Comparison of ENCODE assay signal across 1 cellular context in the genomic region with DNA sequence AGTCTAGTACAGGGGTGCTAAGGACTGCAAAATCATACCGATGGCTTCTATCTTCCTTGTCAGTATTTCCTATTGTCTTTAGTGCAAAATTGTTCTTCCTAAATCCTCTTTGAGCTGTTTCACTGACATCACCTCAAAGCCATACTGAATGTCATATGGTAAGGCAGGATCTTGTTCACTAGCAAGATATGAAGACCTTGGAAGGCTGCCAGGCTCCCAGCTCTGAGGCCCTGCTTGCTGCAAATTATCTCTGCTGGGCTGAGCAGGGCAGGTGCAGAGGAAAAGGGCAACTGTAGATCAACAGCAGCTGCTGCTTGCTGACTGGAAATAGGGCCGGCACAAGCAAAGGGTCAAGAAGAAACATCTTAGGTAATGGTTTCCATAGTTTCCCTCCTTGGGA.
TF ChIP-seq lines count a peak whose summit lies in the region.

No MANE protein-coding gene starts in this region.

TF ChIP-seq in K562, 482 proteins besides CTCF, POLR2A, EP300 and RAD21 (continued from another document):
- TF ChIP-seq CBFA2T3 (IDR thresholded peaks at IDR 0.05) (peak; percentile 89), ATF7 (IDR thresholded peaks at IDR 0.05) (peak; percentile 76), NFIC (IDR thresholded peaks at IDR 0.05) (peak; percentile 95), RFX1 (IDR thresholded peaks at IDR 0.05) (peak; percentile 29; the same call in 1 of the 2 replicates), TCF3 (CRISPR knock-in tag; IDR thresholded peaks at IDR 0.05) (peak; percentile 75), NCOR1 (IDR thresholded peaks at IDR 0.05) (peak; percentile 62; the same call in 1 of the 2 replicates), BHLHE40 (IDR thresholded peaks at IDR 0.05; ENCODE audit: low read length) (peak; percentile 71), GATA2 (CRISPR knock-in tag; IDR thresholded peaks at IDR 0.05) (peak; percentile 34), ZFP1 (CRISPR knock-in tag; IDR thresholded peaks at IDR 0.05) (no peak), NRF1 (conservative IDR thresholded peaks at IDR 0.05 in 1 of 2, IDR thresholded peaks at IDR 0.05 in 1 of 2) (peak; percentile 32 to 45; a peak in 3 of 4 replicates), JUND (IDR thresholded peaks at IDR 0.05; ENCODE audit: borderline replicate concordance, low read depth, low read length) (peak; percentile 41; the same call in 1 of the 2 replicates), JUND (tag; IDR thresholded peaks at IDR 0.05; ENCODE audit: borderline replicate concordance, low read depth, low read length) (peak; percentile 64; the same call in 1 of the 3 replicates), DPF2 (IDR thresholded peaks at IDR 0.05) (peak; percentile 51; the same call in 1 of the 2 replicates), ZNF23 (CRISPR knock-in tag; IDR thresholded peaks at IDR 0.05) (no peak), ZFP36 (IDR thresholded peaks at IDR 0.05; ENCODE audit: low read depth, low read length, partially characterized antibody) (peak; percentile 12), MEIS2 (IDR thresholded peaks at IDR 0.05; ENCODE audit: partially characterized antibody) (peak; percentile 66), KDM5B (IDR thresholded peaks at IDR 0.05; ENCODE audit: insufficient replicate concordance, low read depth, low read length) (no peak), SMAD4 (CRISPR knock-in tag; conservative IDR thresholded peaks at IDR 0.05) (0 out of 2 replicates have a peak, but pooled peaks have one; percentile 41), CBFA2T2 (conservative IDR thresholded peaks at IDR 0.05) (peak; percentile 83), GABPA (tag; conservative IDR thresholded peaks at IDR 0.05; ENCODE audit: low read depth) (no peak), CTBP1 (IDR thresholded peaks at IDR 0.05; ENCODE audit: borderline replicate concordance) (peak; percentile 76; the same call in 1 of the 2 replicates), NR2C2 (CRISPR knock-in tag; IDR thresholded peaks at IDR 0.05) (no peak), NR2C2 (tag; IDR thresholded peaks at IDR 0.05) (peak; percentile 45; the same call in 1 of the 2 replicates), KLF16 (IDR thresholded peaks at IDR 0.05) (peak; percentile 82), MYNN (IDR thresholded peaks at IDR 0.05) (peak; percentile 35; the same call in 1 of the 2 replicates), MYNN (CRISPR knock-in tag; IDR thresholded peaks at IDR 0.05) (no peak), PBX2 (CRISPR knock-in tag; IDR thresholded peaks at IDR 0.05; ENCODE audit: low read depth) (no peak), PBX2 (tag; conservative IDR thresholded peaks at IDR 0.05; ENCODE audit: low read depth) (peak; percentile 47), FOXK2 (conservative IDR thresholded peaks at IDR 0.05 in 1 of 2, IDR thresholded peaks at IDR 0.05 in 1 of 2; ENCODE audit: low read depth in 2 of 2) (0 out of 4 replicates have a peak, but pooled peaks of 1 of the 2 experiments have one; percentile 41), TRIM24 (IDR thresholded peaks at IDR 0.05) (peak in 1 of 2 experiments; percentile 74; a peak in 2 of 4 replicates), WHSC1 (IDR thresholded peaks at IDR 0.05; ENCODE audit: low read length) (no peak), ZNF212 (CRISPR knock-in tag; IDR thresholded peaks at IDR 0.05) (no peak), HSF4 (CRISPR knock-in tag; IDR thresholded peaks at IDR 0.05; ENCODE audit: borderline replicate concordance) (no peak), TAL1 (IDR thresholded peaks at IDR 0.05) (peak; percentile 57), KDM1A (IDR thresholded peaks at IDR 0.05) (peak; percentile 37 to 56; a peak in 2 of 4 replicates), CREBBP (IDR thresholded peaks at IDR 0.05; ENCODE audit: low read depth, low read length) (no peak), EGR1 (conservative IDR thresholded peaks at IDR 0.05) (no peak), TEAD4 (IDR thresholded peaks at IDR 0.05; ENCODE audit: low read length) (peak; percentile 75), TEAD4 (CRISPR knock-in tag; IDR thresholded peaks at IDR 0.05; ENCODE audit: borderline replicate concordance) (no peak), TFAP4 (CRISPR knock-in tag; IDR thresholded peaks at IDR 0.05; ENCODE audit: borderline replicate concordance) (peak; percentile 68; the same call in 1 of the 2 replicates), POLR2AphosphoS5 (IDR thresholded peaks at IDR 0.05; ENCODE audit: control insufficient read depth, insufficient read depth, low read depth, low read length) (peak; percentile 66), SOX6 (IDR thresholded peaks at IDR 0.05) (peak; percentile 80), RNF2 (IDR thresholded peaks at IDR 0.05) (0 out of 2 replicates have a peak, but pooled peaks have one; percentile 24), MCM3 (IDR thresholded peaks at IDR 0.05) (no peak), RCOR1 (IDR thresholded peaks at IDR 0.05; ENCODE audit: borderline replicate concordance in 1 of 2, low read depth in 2 of 2, low read length in 2 of 2) (peak in 1 of 2 experiments; percentile 68; a peak in 2 of 4 replicates), ZFP30 (CRISPR knock-in tag; IDR thresholded peaks at IDR 0.05; ENCODE audit: borderline replicate concordance) (no peak), BDP1 (IDR thresholded peaks at IDR 0.05; ENCODE audit: insufficient read depth, insufficient read length) (no peak), COPS2 (conservative IDR thresholded peaks at IDR 0.05) (no peak)
- TF ChIP-seq, protein P1, sequence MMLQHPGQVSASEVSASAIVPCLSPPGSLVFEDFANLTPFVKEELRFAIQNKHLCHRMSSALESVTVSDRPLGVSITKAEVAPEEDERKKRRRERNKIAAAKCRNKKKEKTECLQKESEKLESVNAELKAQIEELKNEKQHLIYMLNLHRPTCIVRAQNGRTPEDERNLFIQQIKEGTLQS (IDR thresholded peaks at IDR 0.05) = peak; percentile 16; the same call in 1 of the 2 replicates
- TF ChIP-seq, protein P1 (CRISPR knock-in tag; conservative IDR thresholded peaks at IDR 0.05) = no peak
- TF ChIP-seq, protein P2, sequence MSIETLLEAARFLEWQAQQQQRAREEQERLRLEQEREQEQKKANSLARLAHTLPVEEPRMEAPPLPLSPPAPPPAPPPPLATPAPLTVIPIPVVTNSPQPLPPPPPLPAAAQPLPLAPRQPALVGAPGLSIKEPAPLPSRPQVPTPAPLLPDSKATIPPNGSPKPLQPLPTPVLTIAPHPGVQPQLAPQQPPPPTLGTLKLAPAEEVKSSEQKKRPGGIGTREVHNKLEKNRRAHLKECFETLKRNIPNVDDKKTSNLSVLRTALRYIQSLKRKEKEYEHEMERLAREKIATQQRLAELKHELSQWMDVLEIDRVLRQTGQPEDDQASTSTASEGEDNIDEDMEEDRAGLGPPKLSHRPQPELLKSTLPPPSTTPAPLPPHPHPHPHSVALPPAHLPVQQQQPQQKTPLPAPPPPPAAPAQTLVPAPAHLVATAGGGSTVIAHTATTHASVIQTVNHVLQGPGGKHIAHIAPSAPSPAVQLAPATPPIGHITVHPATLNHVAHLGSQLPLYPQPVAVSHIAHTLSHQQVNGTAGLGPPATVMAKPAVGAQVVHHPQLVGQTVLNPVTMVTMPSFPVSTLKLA (conservative IDR thresholded peaks at IDR 0.05) = 0 out of 4 replicates have a peak, but pooled peaks of 1 of the 2 experiments have one; percentile 21
